In genomic region chr4:86034616-86035015, GRCh38 we compare ENCODE assay signal across 24 cellular contexts.
"Had no signal": no experiment of that assay in that cellular context is flagged by ENCODE, and none has a peak within 500 bp of the region (broad histone marks: within the 10 kb centered on the region; RNA-seq: fewer than 3 reads in every experiment).

No MANE protein-coding gene starts in this region.

- H3K27me3 ChIP-seq: SJSA1 had no signal

- H3K9me3 Mint-ChIP-seq: activated naive CD4-positive, alpha-beta T cell treated with anti-CD3 and anti-CD28 coated beads for 36 hours; activated T-cell treated with anti-CD3 and anti-CD28 coated beads, Interleukin-2, amount 50 U/mL, for 24 hours; T-helper 1 cell treated with Interleukin-12 subunit alpha and Interleukin-12 subunit beta and Interleukin-4 antibody, amounts not matched to agents 30 μg/mL and 1 μg/mL, for 36 hours; WTC11 had no signal

- DNase-seq: activated CD4-positive, alpha-beta T cell treated with anti-CD3 and anti-CD28 coated beads for 48 hours; activated CD4-positive, alpha-beta T cell treated with anti-CD3 and anti-CD28 coated beads, Interleukin-2, amount 50 U/mL, for 48 hours; activated CD4-positive, CD25-positive, alpha-beta regulatory T cell treated with anti-CD3 and anti-CD28 coated beads, Interleukin-2, amount 50 U/mL, for 72 hours; activated CD8-positive, alpha-beta memory T cell treated with anti-CD3 and anti-CD28 coated beads, Interleukin-2, amount 10 ng/mL, durations not matched to agents 7 days and 5 days; activated effector memory CD4-positive, alpha-beta T cell treated with anti-CD3 and anti-CD28 coated beads, Interleukin-2, amount 50 U/mL, for 16 hours; activated naive CD4-positive, alpha-beta T cell treated with anti-CD3 and anti-CD28 coated beads for 36 hours; activated T-cell treated with anti-CD3 and anti-CD28 coated beads, Interleukin-2, amount 50 U/mL, for 24 hours; central memory CD4-positive, alpha-beta T cell; KG1; NCI-H1105; NCI-H1436; NCI-H1694 treated with DMSO at 0.1 percent for 48 hours; NCI-H2029 treated with DMSO at 0.1 percent for 48 hours; NCI-H510A treated with DMSO at 0.1 percent for 48 hours; NCI-H69; NK-92 treated with Interleukin-12 subunit alpha and Interleukin-12 subunit beta, amount 100 ng/mL, for 24 hours; OCI-M1; Right ventricle myocardium superior had no signal

- H3K27ac Mint-ChIP-seq: activated CD8-positive, alpha-beta memory T cell treated with anti-CD3 and anti-CD28 coated beads, Interleukin-2, amount 10 ng/mL, durations not matched to agents 7 days and 5 days; activated naive CD4-positive, alpha-beta T cell treated with anti-CD3 and anti-CD28 coated beads for 36 hours; activated naive CD8-positive, alpha-beta T cell; activated T-cell treated with anti-CD3 and anti-CD28 coated beads, Interleukin-2, amount 50 U/mL, for 24 hours; IgD-negative memory B cell; T-helper 1 cell treated with Interleukin-12 subunit alpha and Interleukin-12 subunit beta and Interleukin-4 antibody, amounts not matched to agents 30 μg/mL and 1 μg/mL, for 36 hours; WTC11 had no signal

- ATAC-seq: activated CD8-positive, alpha-beta memory T cell treated with anti-CD3 and anti-CD28 coated beads, Interleukin-2, amount 10 ng/mL, durations not matched to agents 7 days and 5 days; Panc1; WTC11 had no signal

- H3K4me3 ChIP-seq: SJSA1 had no signal

- H3K4me3 Mint-ChIP-seq: activated CD8-positive, alpha-beta memory T cell treated with anti-CD3 and anti-CD28 coated beads, Interleukin-2, amount 10 ng/mL, durations not matched to agents 7 days and 5 days; activated naive CD4-positive, alpha-beta T cell treated with anti-CD3 and anti-CD28 coated beads for 36 hours; activated naive CD8-positive, alpha-beta T cell; activated T-cell treated with anti-CD3 and anti-CD28 coated beads, Interleukin-2, amount 50 U/mL, for 24 hours; IgD-negative memory B cell; T-helper 1 cell treated with Interleukin-12 subunit alpha and Interleukin-12 subunit beta and Interleukin-4 antibody, amounts not matched to agents 30 μg/mL and 1 μg/mL, for 36 hours; WTC11 had no signal

- H3K36me3 ChIP-seq: SJSA1 had no signal

- H3K27me3 Mint-ChIP-seq: activated CD8-positive, alpha-beta memory T cell treated with anti-CD3 and anti-CD28 coated beads, Interleukin-2, amount 10 ng/mL, durations not matched to agents 7 days and 5 days had no signal

- H3K4me1 Mint-ChIP-seq: activated CD8-positive, alpha-beta memory T cell treated with anti-CD3 and anti-CD28 coated beads, Interleukin-2, amount 10 ng/mL, durations not matched to agents 7 days and 5 days had no signal

- H3K36me3 Mint-ChIP-seq: activated CD8-positive, alpha-beta memory T cell treated with anti-CD3 and anti-CD28 coated beads, Interleukin-2, amount 10 ng/mL, durations not matched to agents 7 days and 5 days; activated naive CD8-positive, alpha-beta T cell; IgD-negative memory B cell; WTC11 had no signal

- H3K27ac ChIP-seq: SJSA1 had no signal

- H3K9me3 ChIP-seq: SJSA1 had no signal
